In the genomic region with DNA sequence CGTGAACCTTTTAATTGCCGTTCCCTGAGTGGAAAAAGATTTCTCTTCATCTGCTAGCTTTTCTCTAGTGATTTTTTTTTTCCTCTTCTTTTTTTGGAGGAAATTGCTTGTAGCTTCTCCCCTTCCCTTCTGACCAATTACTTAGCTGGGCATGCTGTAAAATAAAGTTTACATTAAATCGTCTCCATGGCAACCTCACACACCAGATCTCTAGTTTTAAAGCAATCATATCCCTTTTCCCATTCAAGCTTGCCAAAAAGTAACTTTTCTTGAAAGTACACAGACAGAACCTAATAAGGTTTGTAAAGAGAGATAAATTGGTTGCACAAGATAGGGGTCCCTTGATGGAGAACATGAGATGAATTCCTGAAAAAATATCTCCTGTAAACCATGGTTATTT, we compare ENCODE assay signal across 17 cellular contexts. TPM values are rescaled to one million over a fixed set of nuclear protein-coding genes. Genes with fewer than 3 reads are reported as not detected.
A peak's percentile ranks its signal among the peaks of the same experiment; 100 is the strongest.
DNase-seq lines count a peak whose midpoint lies in the region; ATAC-seq and TF ChIP-seq lines count a peak whose summit lies in the region.
"Had no signal": no experiment of that assay in that cellular context is flagged by ENCODE, and none has a peak within 500 bp of the region (broad histone marks: within the 10 kb centered on the region; RNA-seq: fewer than 3 reads in every experiment).

No MANE protein-coding gene starts in this region.

- no peaks in the 10 kb centered on the region for H3F3A ChIP-seq in MM.1S (ENCODE audit: insufficient read depth, low read length)

- H3K9me3 ChIP-seq in MM.1S (replicated peaks; ENCODE audit: insufficient read depth, low read length) = no peaks in the 10 kb centered on the region
- H3K9me3 ChIP-seq: BLaER1, psoas muscle, testis had no signal

- TF ChIP-seq CTCF in HFF-Myc (IDR thresholded peaks at IDR 0.05; ENCODE audit: low read depth, low read length, missing control alignments) = no peak
- no peak for TF ChIP-seq CTCF in choroid plexus epithelial cell (conservative IDR thresholded peaks at IDR 0.05; ENCODE audit: low read depth, low read length)
- no peak for TF ChIP-seq CTCF in mesothelial cell of epicardium (IDR thresholded peaks at IDR 0.05; ENCODE audit: unreplicated experiment)
- TF ChIP-seq CTCF in MM.1S (IDR thresholded peaks at IDR 0.05; ENCODE audit: low read length) = no peak

- ATAC-seq in GM21825 (IDR thresholded peaks at IDR 0.05; ENCODE audit: unreplicated experiment) = no peak
- ATAC-seq: foreskin keratinocyte, Panc1, psoas muscle had no signal

- H3K4me1 Mint-ChIP-seq in mesothelial cell of epicardium = peaks cover 9% of the 10 kb centered on the region

- no peak overlapping the region for H2AFZ ChIP-seq in MM.1S (ENCODE audit: low read length)

- no peaks in the 10 kb centered on the region for H3K36me3 Mint-ChIP-seq in mesothelial cell of epicardium

- H3K9ac ChIP-seq in MM.1S (ENCODE audit: low read length) = no peak overlapping the region
- H3K9ac ChIP-seq: BLaER1 had no signal

- H3K4me1 ChIP-seq in MM.1S (ENCODE audit: low read length) = no peaks in the 10 kb centered on the region
- H3K4me1 ChIP-seq: foreskin keratinocyte, psoas muscle, testis had no signal

- H3K4me3 ChIP-seq in HFF-Myc (replicated peaks; ENCODE audit: low read depth, low read length) (no peak overlapping the region), choroid plexus epithelial cell (ENCODE audit: low read depth, low read length) (no peak overlapping the region), MM.1S (ENCODE audit: low read length) (no peak overlapping the region)
- H3K4me3 ChIP-seq: BLaER1, psoas muscle, testis had no signal

- no peaks in the 10 kb centered on the region for H3K9me2 ChIP-seq in MM.1S (replicated peaks; ENCODE audit: insufficient read depth, low read length)

- no peaks in the 10 kb centered on the region for H3K36me3 ChIP-seq in MM.1S (replicated peaks; ENCODE audit: insufficient read depth, low read length)
- H3K36me3 ChIP-seq: BLaER1 had no signal

- no peaks in the 10 kb centered on the region for H4K20me1 ChIP-seq in MM.1S (ENCODE audit: insufficient read depth, low read length)
- H4K20me1 ChIP-seq: BLaER1 had no signal

- no peaks in the 10 kb centered on the region for H3K9me3 Mint-ChIP-seq in mesothelial cell of epicardium
- H3K9me3 Mint-ChIP-seq: nephron progenitor cell had no signal

- no peak overlapping the region for H3K27ac ChIP-seq in MM.1S (ENCODE audit: low read length)
- H3K27ac ChIP-seq: BLaER1, foreskin keratinocyte, psoas muscle, testis had no signal

- H3K79me2 ChIP-seq in MM.1S (ENCODE audit: low read length) = no peaks in the 10 kb centered on the region

- H3K27me3 ChIP-seq in MM.1S (replicated peaks; ENCODE audit: insufficient read depth, low read length) = no peaks in the 10 kb centered on the region
- H3K27me3 ChIP-seq: BLaER1, foreskin keratinocyte, testis had no signal

- H3K27ac Mint-ChIP-seq in mesothelial cell of epicardium = peak overlapping the region; percentile 13
- H3K27ac Mint-ChIP-seq: nephron progenitor cell had no signal

- H3K27me3 Mint-ChIP-seq in mesothelial cell of epicardium (ENCODE audit: low read depth) = no peaks in the 10 kb centered on the region

- peak; percentile 62 for DNase-seq in HFF-Myc (ENCODE audit: extremely low read depth, low read depth)
- DNase-seq in NCI-H69 (lab: John Stamatoyannopoulos, UW) = peak; percentile 6
- peak; percentile 41 for DNase-seq in choroid plexus epithelial cell (ENCODE audit: low read depth)
- DNase-seq in mesothelial cell of epicardium (ENCODE audit: low spot score in 2 of 2, unreplicated experiment in 2 of 2) = no peak
- DNase-seq in SKM-1 (lab: John Stamatoyannopoulos, UW; ENCODE audit: unreplicated experiment) = no peak
- DNase-seq in MM.1S = no peak
- DNase-seq: anterior cingulate cortex; cerebellar nuclear complex; foreskin keratinocyte; nephron progenitor cell; psoas muscle; small intestine; stimulated activated CD8-positive, alpha-beta memory T cell treated with anti-CD3 and anti-CD28 coated beads, Interleukin-4, amount 100 ng/mL, for 48 hours; testis had no signal

- peak overlapping the region; percentile 33 for H3K4me3 Mint-ChIP-seq in mesothelial cell of epicardium
- H3K4me3 Mint-ChIP-seq: nephron progenitor cell had no signal

- H3K4me2 ChIP-seq in MM.1S (ENCODE audit: low read depth, low read length) = no peak overlapping the region
- H3K4me2 ChIP-seq: BLaER1 had no signal

RNA-seq across cellular contexts. Expression of a gene that starts 32.5 kb away (rescaled TPM):
- 0.09 to 0.18 TPM in 2 of 3 replicates, not detected in the other for total RNA-seq in mesothelial cell of epicardium
- total RNA-seq: psoas muscle had no signal

Comparison
In these comparisons a context has a peak if more than half of its experiments do, and no peak if none do; other contexts are left out.
1. DNase-seq: peak in HFF-Myc (single experiment), NCI-H69 (single experiment) and choroid plexus epithelial cell (single experiment); none in mesothelial cell of epicardium (0 of 2), SKM-1 (single experiment) and MM.1S (single experiment).